Comparison of ENCODE assay signal across 11 cellular contexts in the genomic region with DNA sequence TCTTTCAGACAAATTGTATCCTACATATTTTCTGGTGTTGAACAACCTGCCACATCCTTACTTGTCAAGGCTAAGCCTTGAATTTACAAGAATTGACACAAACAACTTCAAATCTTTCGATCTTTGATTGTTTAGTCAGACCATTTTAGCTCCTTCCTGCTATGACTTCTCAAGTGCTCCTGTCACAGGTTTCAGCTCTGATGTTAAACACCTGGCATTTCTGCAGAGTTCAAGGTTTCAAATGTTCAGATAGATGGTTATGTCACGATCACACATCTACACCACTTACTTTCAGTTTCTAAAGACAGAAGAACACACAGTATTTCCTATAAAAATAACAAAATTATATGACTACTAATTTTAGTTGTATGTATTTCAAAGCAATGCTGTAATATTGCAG.
DNase-seq lines count a peak whose midpoint lies in the region; ATAC-seq and TF ChIP-seq lines count a peak whose summit lies in the region.
"Had no signal": no experiment of that assay in that cellular context is flagged by ENCODE, and none has a peak within 500 bp of the region (broad histone marks: within the 10 kb centered on the region; RNA-seq: fewer than 3 reads in every experiment).

No MANE protein-coding gene starts in this region.

- no peaks in the 10 kb centered on the region for H3K27me3 ChIP-seq in DND-41 (ENCODE audit: insufficient read depth, low read length, poor library complexity)
- H3K27me3 ChIP-seq in esophagus muscularis mucosa, result no peaks in the 10 kb centered on the region
- no peaks in the 10 kb centered on the region for H3K27me3 ChIP-seq in BE2C

- H3K4me3 ChIP-seq in DND-41 (ENCODE audit: low read depth in 1 of 2, low read length in 2 of 2) (peak overlapping the region; percentile 10 to 51; a peak in 3 of 4 replicates), esophagus muscularis mucosa (peak overlapping the region; percentile 24 to 46 (median 33)), BE2C (ENCODE audit: low read depth, low read length) (no peak overlapping the region)

- no peaks in the 10 kb centered on the region for H3K79me2 ChIP-seq in DND-41 (ENCODE audit: insufficient read depth, low read length)

- H3K4me2 ChIP-seq in DND-41 (ENCODE audit: insufficient read depth, low read length), result peak overlapping the region; percentile 70

- TF ChIP-seq CTCF in DND-41 (IDR thresholded peaks at IDR 0.05; ENCODE audit: borderline replicate concordance, extremely low read depth, low read length, poor library complexity, severe bottlenecking) (no peak), esophagus muscularis mucosa (IDR thresholded peaks at IDR 0.05) (no peak), BE2C (IDR thresholded peaks at IDR 0.05; ENCODE audit: low read depth, low read length) (no peak)

- H3K9ac ChIP-seq in DND-41 (ENCODE audit: low read depth, low read length), result peak overlapping the region; percentile 47

- WGBS in esophagus muscularis mucosa, result 33% methylated on average over 2 of the region's 2 CpGs

- H3K27ac ChIP-seq in DND-41 (ENCODE audit: low read length), result peak overlapping the region; percentile 73
- H3K27ac ChIP-seq in esophagus muscularis mucosa (replicated peaks in 1 of 4), result no peak overlapping the region

- H4K20me1 ChIP-seq in DND-41 (ENCODE audit: insufficient read depth, low read length), result no peaks in the 10 kb centered on the region

- no peak for TF ChIP-seq EP300 in esophagus muscularis mucosa (IDR thresholded peaks at IDR 0.05)

- intact Hi-C loops in esophagus muscularis mucosa (cut with DNase I), result no loop called here

- H3K4me1 ChIP-seq in DND-41 (ENCODE audit: insufficient read depth, low read length) (peaks cover 20% of the 10 kb centered on the region), esophagus muscularis mucosa (peaks cover 0 to 16% (median 5%) of the 10 kb centered on the region in 4 donors), BE2C (no peaks in the 10 kb centered on the region)

- peak overlapping the region; percentile 78 for H2AFZ ChIP-seq in DND-41 (ENCODE audit: low read depth, low read length)

- DNase-seq in DND-41 (peak; percentile 24), esophagus muscularis mucosa (ENCODE audit: extremely low spot score) (no peak), erythroblast (lab: John Stamatoyannopoulos, UW) (no peak), NCI-H2029 treated with DMSO at 0.1 percent for 48 hours (lab: John Stamatoyannopoulos, UW) (no peak), BE2C (no peak)
- DNase-seq in activated CD4-positive, CD25-positive, alpha-beta regulatory T cell (lab: John Stamatoyannopoulos, UW), result no peak
- DNase-seq: activated naive CD4-positive, alpha-beta T cell treated with anti-CD3 and anti-CD28 coated beads for 36 hours; NCI-H1930; T-helper 9 cell had no signal

- H3K9me3 ChIP-seq in DND-41 (ENCODE audit: insufficient read depth, low read length, severe bottlenecking), result no peaks in the 10 kb centered on the region
- no peaks in the 10 kb centered on the region for H3K9me3 ChIP-seq in esophagus muscularis mucosa
- no peaks in the 10 kb centered on the region for H3K9me3 ChIP-seq in BE2C

- ATAC-seq in DND-41 (ENCODE audit: insufficient read depth, low read depth) (peak; percentile 88), GM19351 (IDR thresholded peaks at IDR 0.05; ENCODE audit: unreplicated experiment) (peak; percentile 89), HG03095 (IDR thresholded peaks at IDR 0.05; ENCODE audit: unreplicated experiment) (peak; percentile 88)

- TF ChIP-seq POLR2A in esophagus muscularis mucosa (IDR thresholded peaks at IDR 0.05; ENCODE audit: low read depth) (no peak), erythroblast (IDR thresholded peaks at IDR 0.05; ENCODE audit: low read length) (no peak)

- H3K36me3 ChIP-seq in DND-41 (ENCODE audit: insufficient read depth, low read length), result no peaks in the 10 kb centered on the region
- no peaks in the 10 kb centered on the region for H3K36me3 ChIP-seq in esophagus muscularis mucosa
- H3K36me3 ChIP-seq in BE2C, result no peaks in the 10 kb centered on the region
